Comparison of ENCODE assay signal across 8 cellular contexts in the genomic region with DNA sequence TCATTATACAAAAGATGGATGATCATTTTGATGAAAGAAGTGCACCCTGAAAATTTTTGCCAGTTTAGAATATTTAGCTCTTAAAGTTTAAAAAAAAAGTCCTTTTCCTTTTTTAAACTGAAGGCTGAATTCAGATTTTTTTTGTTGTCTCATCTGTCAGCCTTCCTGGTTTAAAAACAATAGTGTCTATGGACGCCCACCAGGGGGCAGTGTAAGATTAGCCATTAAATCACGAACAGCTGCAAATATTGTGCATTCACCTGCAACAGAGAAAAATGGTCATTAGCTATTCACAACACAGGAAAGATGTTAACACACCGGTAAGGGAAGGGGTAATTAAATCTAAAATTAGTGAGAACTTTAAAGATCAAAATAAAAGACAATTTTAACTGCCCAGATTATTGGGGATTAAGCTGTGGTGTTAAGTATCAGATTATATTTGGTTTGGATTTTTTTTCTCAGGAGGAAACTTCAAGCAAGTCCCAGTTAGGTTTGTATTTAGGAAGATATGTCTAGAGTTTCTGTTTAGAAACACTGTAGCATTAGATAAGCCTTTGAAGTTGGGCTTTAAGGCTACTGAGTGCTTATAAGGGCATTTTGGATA. TPM values are rescaled to one million over a fixed set of nuclear protein-coding genes. Genes with fewer than 3 reads are reported as not detected.
DNase-seq lines count a peak whose midpoint lies in the region; ATAC-seq and TF ChIP-seq lines count a peak whose summit lies in the region.

No MANE protein-coding gene starts in this region.

- H3K4me1 ChIP-seq in HEK293 (ENCODE audit: control insufficient read depth, insufficient read depth, low read length) (peaks cover 4% of the 10 kb centered on the region; the same call in 1 of the 2 replicates), endodermal cell (ENCODE audit: control insufficient read depth, insufficient read depth, low read length) (no peaks in the 10 kb centered on the region)

- CTCF ChIA-PET in HEK293 (lab: Yijun Ruan, JAX): interaction anchor here (0.5 to 5.1 kb wide), 77 partner anchors 8 to 1302 kb away, joined by 3 to 76 read pairs (median 5); partner anchors contain the start of gene MED14

- H3K9ac ChIP-seq in endodermal cell (ENCODE audit: extremely low read depth, low read length, poor library complexity, severe bottlenecking): no peak overlapping the region

- POLR2A ChIA-PET in HEK293 (lab: Yijun Ruan, JAX): interaction anchor here (1.0 kb wide), 1 partner anchor 142 kb away, joined by 5 read pairs; no protein-coding TSS in a partner anchor

- no peak for TF ChIP-seq CTCF in HEK293 (tag by site-specific recombination; IDR thresholded peaks at IDR 0.05)
- TF ChIP-seq CTCF in endodermal cell (conservative IDR thresholded peaks at IDR 0.05): peak; percentile 92

- H3K4me3 ChIP-seq in HEK293 (ENCODE audit: low read depth, low read length): no peak overlapping the region
- no peak overlapping the region for H3K4me3 ChIP-seq in endodermal cell (ENCODE audit: low read length)

- H3K4me1 Mint-ChIP-seq in endodermal cell (peaks cover under 1% of the 10 kb centered on the region), naive B cell (peaks cover 9 to 11% (median 9%) of the 10 kb centered on the region in 3 donors)

- peaks cover 35 to 45% of the 10 kb centered on the region in 2 experiments for H3K36me3 ChIP-seq in HEK293 (ENCODE audit: control insufficient read depth in 2 of 2, insufficient read depth in 1 of 2, low read length in 2 of 2)
- H3K36me3 ChIP-seq in endodermal cell (ENCODE audit: control insufficient read depth, insufficient read depth, low read length): peaks cover 33% of the 10 kb centered on the region

- no peak overlapping the region for H3K27ac Mint-ChIP-seq in endodermal cell
- H3K27ac Mint-ChIP-seq in naive B cell: peak overlapping the region in 2 of 6 donors; percentile 5 to 19

- H3K27ac ChIP-seq in HEK293 (ENCODE audit: extremely low read depth, low read depth, low read length) (no peak overlapping the region), endodermal cell (ENCODE audit: low read depth, low read length) (no peak overlapping the region)

- no peaks in the 10 kb centered on the region for H3K9me3 ChIP-seq in HEK293 (ENCODE audit: control insufficient read depth, insufficient read depth, low read depth, low read length)
- no peaks in the 10 kb centered on the region for H3K9me3 ChIP-seq in endodermal cell (ENCODE audit: control insufficient read depth, low read length)

- H3K4me3 Mint-ChIP-seq in endodermal cell: no peak overlapping the region
- no peak overlapping the region for H3K4me3 Mint-ChIP-seq in naive B cell

- DNase-seq in AG08396 (ENCODE audit: low spot score) (peak; percentile 39), NCI-H82 (lab: John Stamatoyannopoulos, UW) (peak; percentile 84), endodermal cell (peak; percentile 87), naive B cell (peak; percentile 69), GOT3 (lab: John Stamatoyannopoulos, UW) (no peak)
- peak; percentile 46 to 49 for DNase-seq in activated CD8-positive, alpha-beta memory T cell treated with anti-CD3 and anti-CD28 coated beads for 1 hour (ENCODE audit: extremely low read depth in 1 of 2, low read depth in 1 of 2)
- DNase-seq in stimulated activated naive CD4-positive, alpha-beta T cell treated with Interleukin-2 at 50 U/mL for 16 hours (lab: John Stamatoyannopoulos, UW): peak; percentile 50

- H3K27me3 Mint-ChIP-seq in endodermal cell (ENCODE audit: insufficient read depth) (no peaks in the 10 kb centered on the region), naive B cell (no peaks in the 10 kb centered on the region)

- ATAC-seq in naive B cell (ENCODE audit: low read depth in 2 of 2): no peak

- H3K9me3 Mint-ChIP-seq in endodermal cell: peaks cover under 1% of the 10 kb centered on the region
- H3K9me3 Mint-ChIP-seq in naive B cell: no peaks in the 10 kb centered on the region

- H3K36me3 Mint-ChIP-seq in endodermal cell (ENCODE audit: low read depth) (peaks cover 12% of the 10 kb centered on the region), naive B cell (peaks cover 12 to 19% of the 10 kb centered on the region in 2 donors)

- WGBS in endodermal cell (ENCODE audit: insufficient coverage in 1 of 2, insufficient read length in 1 of 2), 2 experiments: 57% methylated on average over 3 of the region's 3 CpGs; no CpG with 5 or more reads in 1 of the 2 experiments

- no peaks in the 10 kb centered on the region for H3K27me3 ChIP-seq in endodermal cell (ENCODE audit: control insufficient read depth, insufficient read depth, low read length, poor library complexity, severe bottlenecking)

TF ChIP-seq in HEK293, 187 proteins besides CTCF, POLR2A, EP300 and RAD21:
- no peak for TF ChIP-seq TCF7L2 (IDR thresholded peaks at IDR 0.05; ENCODE audit: borderline replicate concordance, low read depth, low read length)
- no peak for TF ChIP-seq ZNF169 (tag by site-specific recombination; IDR thresholded peaks at IDR 0.05)
- no peak for TF ChIP-seq ZNF629 (tag by site-specific recombination; IDR thresholded peaks at IDR 0.05)
- TF ChIP-seq ZNF426 (tag by site-specific recombination; IDR thresholded peaks at IDR 0.05): no peak
- TF ChIP-seq, protein P1, sequence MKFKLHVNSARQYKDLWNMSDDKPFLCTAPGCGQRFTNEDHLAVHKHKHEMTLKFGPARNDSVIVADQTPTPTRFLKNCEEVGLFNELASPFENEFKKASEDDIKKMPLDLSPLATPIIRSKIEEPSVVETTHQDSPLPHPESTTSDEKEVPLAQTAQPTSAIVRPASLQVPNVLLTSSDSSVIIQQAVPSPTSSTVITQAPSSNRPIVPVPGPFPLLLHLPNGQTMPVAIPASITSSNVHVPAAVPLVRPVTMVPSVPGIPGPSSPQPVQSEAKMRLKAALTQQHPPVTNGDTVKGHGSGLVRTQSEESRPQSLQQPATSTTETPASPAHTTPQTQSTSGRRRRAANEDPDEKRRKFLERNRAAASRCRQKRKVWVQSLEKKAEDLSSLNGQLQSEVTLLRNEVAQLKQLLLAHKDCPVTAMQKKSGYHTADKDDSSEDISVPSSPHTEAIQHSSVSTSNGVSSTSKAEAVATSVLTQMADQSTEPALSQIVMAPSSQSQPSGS (tag by site-specific recombination; IDR thresholded peaks at IDR 0.05; ENCODE audit: low read depth): no peak
- TF ChIP-seq ZXDB (tag by site-specific recombination; IDR thresholded peaks at IDR 0.05): no peak
- no peak for TF ChIP-seq ZNF23 (tag by site-specific recombination; IDR thresholded peaks at IDR 0.05; ENCODE audit: borderline replicate concordance)
- peak; percentile 66 for TF ChIP-seq ZNF654 (tag by site-specific recombination; IDR thresholded peaks at IDR 0.05; ENCODE audit: low read depth)
- TF ChIP-seq ZNF660 (tag by site-specific recombination; IDR thresholded peaks at IDR 0.05): peak; percentile 59; the same call in 1 of the 2 replicates
- TF ChIP-seq YY2 (tag by site-specific recombination; IDR thresholded peaks at IDR 0.05): no peak
- TF ChIP-seq ZNF362 (tag by site-specific recombination; IDR thresholded peaks at IDR 0.05): 0 out of 2 replicates have a peak, but pooled peaks have one; percentile 52

RNA-seq across cellular contexts. Expression of gene CXorf38, which starts 4.4 kb away (rescaled TPM):
- 10 to 100 TPM in 1 of 2 donors, 1 to 10 TPM in 1; 9.1 to 10.6 TPM for total RNA-seq in endodermal cell
- polyA plus RNA-seq in endodermal cell (2013, experiment 1 of 2): 12.2 TPM
- 11.1 TPM for polyA plus RNA-seq in endodermal cell (2013, experiment 2 of 2)
- polyA plus RNA-seq in naive B cell (ENCODE audit: low read depth in 6 of 6): 10 to 100 TPM; 17.5 to 44.3 (median 39.5) TPM

RNA-seq across cellular contexts. Expression of gene MPC1L, which starts 28.5 kb away (rescaled TPM):
- total RNA-seq in endodermal cell: not detected
- not detected for polyA plus RNA-seq in endodermal cell (2013, experiment 1 of 2)
- polyA plus RNA-seq in endodermal cell (2013, experiment 2 of 2): not detected
- not detected for polyA plus RNA-seq in naive B cell (ENCODE audit: low read depth in 6 of 6)
